Comparison of ENCODE assay signal across 9 cellular contexts in genomic region chr12:45122776-45123380, GRCh38.
A peak's percentile ranks its signal among the peaks of the same experiment; 100 is the strongest.
DNase-seq lines count a peak whose midpoint lies in the region; ATAC-seq, FAIRE-seq and TF ChIP-seq lines count a peak whose summit lies in the region.
"Had no signal": no experiment of that assay in that cellular context is flagged by ENCODE, and none has a peak within 500 bp of the region (broad histone marks: within the 10 kb centered on the region; RNA-seq: fewer than 3 reads in every experiment).

No MANE protein-coding gene starts in this region.

- H3K4me3 ChIP-seq in PC-3 (ENCODE audit: low read length): no peak overlapping the region
- no peak overlapping the region for H3K4me3 ChIP-seq in fibroblast of villous mesenchyme (ENCODE audit: low read depth, low read length)

- H3K9ac ChIP-seq in PC-3 (ENCODE audit: low read length): no peak overlapping the region

- CTCF ChIA-PET in PC-3 (lab: Charles Lee): interaction anchor here (0.6 to 0.8 kb wide), 2 partner anchors 80 to 150 kb away, joined by 4 to 6 read pairs; no protein-coding TSS in a partner anchor
- CTCF ChIA-PET in activated CD8-positive, alpha-beta T cell treated with anti-CD3 and anti-CD28 coated beads, Interleukin-2, amount 10 ng/mL, durations not matched to agents 7 days and 5 days (lab: Charles Lee): interaction anchor here (1.3 kb wide), 1 partner anchor 174 kb away, joined by 7 read pairs; no protein-coding TSS in a partner anchor

- H3K27me3 ChIP-seq in PC-3 (ENCODE audit: low read length): 0 out of 2 replicates have a peak, but pooled peaks cover 1% of the 10 kb centered on the region

- peak; percentile 92 for FAIRE-seq in A204.1 (lab: Jason Lieb, UNC)

- DNase-seq in H4 (ENCODE audit: low spot score) (peak; percentile 46), PC-3 (peak; percentile 49), fibroblast of villous mesenchyme (ENCODE audit: low read depth) (peak; percentile 32), NCI-H226 (no peak)
- DNase-seq in activated CD8-positive, alpha-beta T cell treated with anti-CD3 and anti-CD28 coated beads, Interleukin-2, amount 10 ng/mL, durations not matched to agents 7 days and 5 days: no peak
- DNase-seq: amniotic stem cell had no signal

- intact Hi-C loops in PC-3 (cut with micrococcal nuclease): loop anchor here (1.0 kb wide), 1 partner anchor 151 kb away; no protein-coding TSS in a partner anchor

- H3K9me3 Mint-ChIP-seq in activated CD8-positive, alpha-beta T cell treated with anti-CD3 and anti-CD28 coated beads, Interleukin-2, amount 10 ng/mL, durations not matched to agents 7 days and 5 days (ENCODE audit: insufficient read depth): no peaks in the 10 kb centered on the region

- POLR2A ChIA-PET in PC-3 (lab: Charles Lee; ENCODE audit: unreplicated experiment): no interaction called here
- POLR2A ChIA-PET in activated CD8-positive, alpha-beta T cell treated with anti-CD3 and anti-CD28 coated beads, Interleukin-2, amount 10 ng/mL, durations not matched to agents 7 days and 5 days (lab: Charles Lee): no interaction called here

- ATAC-seq in PC-3 (peak; percentile 56), GM18868 (IDR thresholded peaks at IDR 0.05; ENCODE audit: unreplicated experiment) (no peak), GM18907 (IDR thresholded peaks at IDR 0.05; ENCODE audit: unreplicated experiment) (no peak)
- no peak for ATAC-seq in activated CD8-positive, alpha-beta T cell treated with anti-CD3 and anti-CD28 coated beads, Interleukin-2, amount 10 ng/mL, durations not matched to agents 7 days and 5 days

- no peaks in the 10 kb centered on the region for H3K9me3 ChIP-seq in PC-3 (ENCODE audit: low read length)

- no peaks in the 10 kb centered on the region for H3K9me2 ChIP-seq in PC-3 (replicated peaks; ENCODE audit: low read length)

- BruUV-seq in PC-3 (replicated peaks; lab: Mats Ljungman, UMichigan): no TSS peak

- H4K20me1 ChIP-seq in PC-3 (ENCODE audit: low read length): no peaks in the 10 kb centered on the region

- no peak overlapping the region for H3K4me2 ChIP-seq in PC-3 (ENCODE audit: low read length)

- no peaks in the 10 kb centered on the region for H3K4me1 ChIP-seq in PC-3 (ENCODE audit: insufficient read depth, low read length)

- no peak overlapping the region for H3K4me3 Mint-ChIP-seq in activated CD8-positive, alpha-beta T cell treated with anti-CD3 and anti-CD28 coated beads, Interleukin-2, amount 10 ng/mL, durations not matched to agents 7 days and 5 days

- TF ChIP-seq CTCF in PC-3 (conservative IDR thresholded peaks at IDR 0.05; ENCODE audit: low read depth, low read length): peak; percentile 77
- peak; percentile 45 for TF ChIP-seq CTCF in fibroblast of villous mesenchyme (IDR thresholded peaks at IDR 0.05; ENCODE audit: insufficient read depth, low read depth, low read length)

- no peak overlapping the region for H3K27ac ChIP-seq in PC-3 (ENCODE audit: low read length)

- H3K27me3 Mint-ChIP-seq in activated CD8-positive, alpha-beta T cell treated with anti-CD3 and anti-CD28 coated beads, Interleukin-2, amount 10 ng/mL, durations not matched to agents 7 days and 5 days (ENCODE audit: low read depth): peaks cover 28% of the 10 kb centered on the region

- no peaks in the 10 kb centered on the region for H3K79me2 ChIP-seq in PC-3 (ENCODE audit: low read length)

- no peaks in the 10 kb centered on the region for H3K36me3 Mint-ChIP-seq in activated CD8-positive, alpha-beta T cell treated with anti-CD3 and anti-CD28 coated beads, Interleukin-2, amount 10 ng/mL, durations not matched to agents 7 days and 5 days (ENCODE audit: low read depth)

- no peaks in the 10 kb centered on the region for H3K36me3 ChIP-seq in PC-3 (ENCODE audit: low read depth, low read length)

- H3K4me1 Mint-ChIP-seq in activated CD8-positive, alpha-beta T cell treated with anti-CD3 and anti-CD28 coated beads, Interleukin-2, amount 10 ng/mL, durations not matched to agents 7 days and 5 days (ENCODE audit: low read depth): no peaks in the 10 kb centered on the region

- no peak overlapping the region for H2AFZ ChIP-seq in PC-3 (ENCODE audit: low read length)

- H3K27ac Mint-ChIP-seq in activated CD8-positive, alpha-beta T cell treated with anti-CD3 and anti-CD28 coated beads, Interleukin-2, amount 10 ng/mL, durations not matched to agents 7 days and 5 days: no peak overlapping the region

- no peaks in the 10 kb centered on the region for H3F3A ChIP-seq in PC-3 (ENCODE audit: low read length, unreplicated experiment)

Comparison
In these comparisons a context has a peak if more than half of its experiments do, and no peak if none do; other contexts are left out.
1. DNase-seq: peak in H4 (single experiment), PC-3 (single experiment) and fibroblast of villous mesenchyme (single experiment); none in NCI-H226 (single experiment) and activated CD8-positive, alpha-beta T cell treated with anti-CD3 and anti-CD28 coated beads, Interleukin-2, amount 10 ng/mL, durations not matched to agents 7 days and 5 days (single experiment).